ENCODE assay signal across 8 cellular contexts in genomic region chr1:163071381-163072255, GRCh38. TPM values are rescaled to one million over a fixed set of nuclear protein-coding genes. Genes with fewer than 3 reads are reported as not detected.
DNase-seq lines count a peak whose midpoint lies in the region; ATAC-seq and TF ChIP-seq lines count a peak whose summit lies in the region.

No MANE protein-coding gene starts in this region.

- H3K4me2 ChIP-seq in hepatocyte (peak overlapping the region; percentile 23), smooth muscle cell (peak overlapping the region; percentile 71)

- H3K9me3 Mint-ChIP-seq in activated naive CD8-positive, alpha-beta T cell treated with anti-CD3 and anti-CD28 coated beads, Interleukin-2, amount 50 U/mL, for 24 hours = no peaks in the 10 kb centered on the region

- no peaks in the 10 kb centered on the region for H3K36me3 ChIP-seq in hepatocyte (replicated peaks; ENCODE audit: insufficient read depth, low read depth)
- no peaks in the 10 kb centered on the region for H3K36me3 ChIP-seq in smooth muscle cell (ENCODE audit: low read depth)

- H3K36me3 Mint-ChIP-seq in activated naive CD8-positive, alpha-beta T cell treated with anti-CD3 and anti-CD28 coated beads, Interleukin-2, amount 50 U/mL, for 24 hours (ENCODE audit: low read depth) = no peaks in the 10 kb centered on the region

- H3K4me3 Mint-ChIP-seq in activated naive CD8-positive, alpha-beta T cell treated with anti-CD3 and anti-CD28 coated beads, Interleukin-2, amount 50 U/mL, for 24 hours = no peak overlapping the region

- DNase-seq in COLO668 (lab: John Stamatoyannopoulos, UW; ENCODE audit: unreplicated experiment) = peak; percentile 68
- DNase-seq in GM19240 (ENCODE audit: insufficient read length, low spot score) = peak; percentile 6
- peak; percentile 10 for DNase-seq in HuH-7.5 (ENCODE audit: low spot score)
- peak; percentile 79 for DNase-seq in RPMI8226
- peak; percentile 38 for DNase-seq in activated naive CD8-positive, alpha-beta T cell treated with anti-CD3 and anti-CD28 coated beads, Interleukin-2, amount 50 U/mL, for 24 hours
- peak; percentile 77 for DNase-seq in hepatocyte (ENCODE audit: low spot score)
- DNase-seq in smooth muscle cell (lab: John Stamatoyannopoulos, UW; ENCODE audit: unreplicated experiment) = peak; percentile 7
- DNase-seq in effector CD4-positive, alpha-beta T cell = no peak

- H3K9me3 ChIP-seq in hepatocyte (ENCODE audit: low read depth) = no peaks in the 10 kb centered on the region
- no peaks in the 10 kb centered on the region for H3K9me3 ChIP-seq in smooth muscle cell (replicated peaks; ENCODE audit: low read depth)

- H3K4me1 ChIP-seq in hepatocyte (ENCODE audit: insufficient read depth) = no peaks in the 10 kb centered on the region
- H3K4me1 ChIP-seq in smooth muscle cell (ENCODE audit: low read depth) = peaks cover 8% of the 10 kb centered on the region

- WGBS in hepatocyte (ENCODE audit: low lambda C conversion rate, missing lambda C conversion rate) = 14% methylated on average over 6 of the region's 6 CpGs
- 7% methylated on average over 6 of the region's 6 CpGs for WGBS in smooth muscle cell (ENCODE audit: low lambda C conversion rate)

- ATAC-seq in activated naive CD8-positive, alpha-beta T cell treated with anti-CD3 and anti-CD28 coated beads, Interleukin-2, amount 50 U/mL, for 24 hours = peak; percentile 40

- no peaks in the 10 kb centered on the region for H3K4me1 Mint-ChIP-seq in activated naive CD8-positive, alpha-beta T cell treated with anti-CD3 and anti-CD28 coated beads, Interleukin-2, amount 50 U/mL, for 24 hours

- H3K9me2 ChIP-seq in hepatocyte (replicated peaks; ENCODE audit: insufficient read depth) = no peaks in the 10 kb centered on the region

- H3K27ac Mint-ChIP-seq in activated naive CD8-positive, alpha-beta T cell treated with anti-CD3 and anti-CD28 coated beads, Interleukin-2, amount 50 U/mL, for 24 hours = no peak overlapping the region

- H3K4me3 ChIP-seq in hepatocyte (no peak overlapping the region), smooth muscle cell (peak overlapping the region; percentile 37)

- TF ChIP-seq CTCF in hepatocyte (IDR thresholded peaks at IDR 0.05; ENCODE audit: poor library complexity) (peak; percentile 79), smooth muscle cell (IDR thresholded peaks at IDR 0.05; ENCODE audit: borderline replicate concordance, insufficient read depth, poor library complexity, severe bottlenecking) (peak; percentile 74)

- no peaks in the 10 kb centered on the region for H3K79me2 ChIP-seq in hepatocyte
- peaks cover 7% of the 10 kb centered on the region for H3K79me2 ChIP-seq in smooth muscle cell (ENCODE audit: low read depth)

- H2AFZ ChIP-seq in hepatocyte = no peak overlapping the region
- H2AFZ ChIP-seq in smooth muscle cell (ENCODE audit: low read depth) = peak overlapping the region; percentile 28

- H3K9ac ChIP-seq in smooth muscle cell (ENCODE audit: low read depth) = no peak overlapping the region

- no peaks in the 10 kb centered on the region for H3F3A ChIP-seq in smooth muscle cell (ENCODE audit: low read depth)

- H3K27me3 Mint-ChIP-seq in activated naive CD8-positive, alpha-beta T cell treated with anti-CD3 and anti-CD28 coated beads, Interleukin-2, amount 50 U/mL, for 24 hours = peaks cover 38% of the 10 kb centered on the region

- H3K27ac ChIP-seq in hepatocyte (no peak overlapping the region), smooth muscle cell (ENCODE audit: low read depth) (peak overlapping the region; percentile 14)

- H4K20me1 ChIP-seq in hepatocyte (ENCODE audit: insufficient read depth, poor library complexity, severe bottlenecking) = no peaks in the 10 kb centered on the region
- no peaks in the 10 kb centered on the region for H4K20me1 ChIP-seq in smooth muscle cell (ENCODE audit: low read depth)

- peaks cover 13% of the 10 kb centered on the region for H3K27me3 ChIP-seq in hepatocyte
- no peaks in the 10 kb centered on the region for H3K27me3 ChIP-seq in smooth muscle cell (ENCODE audit: low read depth)

RNA-seq across cellular contexts. Expression of gene RGS4, which starts 2.5 kb away (rescaled TPM):
- 13.1 and 16.8 TPM in 2 replicates for total RNA-seq in hepatocyte
- 5.6 and 6.8 TPM in 2 replicates for polyA plus RNA-seq in hepatocyte
- total RNA-seq in smooth muscle cell = 35.8 and 50.6 TPM in 2 replicates
- polyA plus RNA-seq in smooth muscle cell = 6.2 and 16.0 TPM in 2 replicates
